ENCODE assay signal across 2 cellular contexts in genomic region chr5:96297867-96298266, GRCh38.
TF ChIP-seq lines count a peak whose summit lies in the region.

No MANE protein-coding gene starts in this region.

TF ChIP-seq in A549, 52 proteins besides CTCF, POLR2A, EP300 and RAD21 (continued from another document):
- TF ChIP-seq JUN (IDR thresholded peaks at IDR 0.05) = peak in 1 of 2 experiments; percentile 33; a peak in 1 of 5 replicates
- TF ChIP-seq NPAS2 (CRISPR knock-in tag; IDR thresholded peaks at IDR 0.05; ENCODE audit: borderline replicate concordance) = no peak
- no peak for TF ChIP-seq PHF8 (IDR thresholded peaks at IDR 0.05; ENCODE audit: borderline replicate concordance, low read depth)
- no peak for TF ChIP-seq CBX8 (IDR thresholded peaks at IDR 0.05)
- TF ChIP-seq, protein P1, sequence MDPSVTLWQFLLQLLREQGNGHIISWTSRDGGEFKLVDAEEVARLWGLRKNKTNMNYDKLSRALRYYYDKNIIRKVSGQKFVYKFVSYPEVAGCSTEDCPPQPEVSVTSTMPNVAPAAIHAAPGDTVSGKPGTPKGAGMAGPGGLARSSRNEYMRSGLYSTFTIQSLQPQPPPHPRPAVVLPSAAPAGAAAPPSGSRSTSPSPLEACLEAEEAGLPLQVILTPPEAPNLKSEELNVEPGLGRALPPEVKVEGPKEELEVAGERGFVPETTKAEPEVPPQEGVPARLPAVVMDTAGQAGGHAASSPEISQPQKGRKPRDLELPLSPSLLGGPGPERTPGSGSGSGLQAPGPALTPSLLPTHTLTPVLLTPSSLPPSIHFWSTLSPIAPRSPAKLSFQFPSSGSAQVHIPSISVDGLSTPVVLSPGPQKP (IDR thresholded peaks at IDR 0.05; ENCODE audit: low read depth, low read length) = no peak
- peak; percentile 41 to 89; a peak in 3 of 4 replicates for TF ChIP-seq CEBPB (IDR thresholded peaks at IDR 0.05)
- TF ChIP-seq REST (IDR thresholded peaks at IDR 0.05) = no peak

TF ChIP-seq in liver, 16 proteins besides CTCF, POLR2A, EP300 and RAD21 (continued from another document):
- TF ChIP-seq REST (IDR thresholded peaks at IDR 0.05) (peak; percentile 68), YY1 (IDR thresholded peaks at IDR 0.05) (peak; percentile 97), RXRA (IDR thresholded peaks at IDR 0.05) (peak; percentile 96 to 97), HNF4G (IDR thresholded peaks at IDR 0.05) (peak; percentile 57), ATF3 (IDR thresholded peaks at IDR 0.05) (peak; percentile 60), HNF4A (conservative IDR thresholded peaks at IDR 0.05) (peak; percentile 90 to 93)
